Comparison of ENCODE assay signal across 1 cellular context in genomic region chr9:95063300-95063699, GRCh38.
TF ChIP-seq lines count a peak whose summit lies in the region.

No MANE protein-coding gene starts in this region.

TF ChIP-seq in WTC11, 78 proteins besides CTCF, POLR2A, EP300 and RAD21 (continued from another document):
- no peak for TF ChIP-seq PRDM15 (CRISPR knock-in tag; IDR thresholded peaks at IDR 0.05)
- no peak for TF ChIP-seq CBFB (CRISPR knock-in tag; IDR thresholded peaks at IDR 0.05; ENCODE audit: low read depth)
- TF ChIP-seq RORB (CRISPR knock-in tag; IDR thresholded peaks at IDR 0.05): no peak
- no peak for TF ChIP-seq FOXP4 (CRISPR knock-in tag; IDR thresholded peaks at IDR 0.05)
- TF ChIP-seq ZNF671 (CRISPR knock-in tag; IDR thresholded peaks at IDR 0.05): no peak
- TF ChIP-seq FOXK1 (CRISPR knock-in tag; IDR thresholded peaks at IDR 0.05): no peak
- no peak for TF ChIP-seq TP53 (CRISPR knock-in tag; IDR thresholded peaks at IDR 0.05)
- TF ChIP-seq KAT7 (CRISPR knock-in tag; IDR thresholded peaks at IDR 0.05; ENCODE audit: borderline replicate concordance): no peak
- no peak for TF ChIP-seq OVOL2 (CRISPR knock-in tag; IDR thresholded peaks at IDR 0.05; ENCODE audit: borderline replicate concordance)
- no peak for TF ChIP-seq ATF3 (CRISPR knock-in tag; conservative IDR thresholded peaks at IDR 0.05)
- TF ChIP-seq ATF6 (CRISPR knock-in tag; IDR thresholded peaks at IDR 0.05): no peak
- TF ChIP-seq ETV6 (CRISPR knock-in tag; IDR thresholded peaks at IDR 0.05): no peak
- no peak for TF ChIP-seq SMAD4 (CRISPR knock-in tag; IDR thresholded peaks at IDR 0.05)
- TF ChIP-seq ZNF263 (CRISPR knock-in tag; IDR thresholded peaks at IDR 0.05; ENCODE audit: low read depth): no peak
- no peak for TF ChIP-seq NR2C2 (CRISPR knock-in tag; IDR thresholded peaks at IDR 0.05)
- no peak for TF ChIP-seq ESRRA (CRISPR knock-in tag; IDR thresholded peaks at IDR 0.05; ENCODE audit: borderline replicate concordance)
- no peak for TF ChIP-seq GTF2I (CRISPR knock-in tag; conservative IDR thresholded peaks at IDR 0.05)
- no peak for TF ChIP-seq NFATC4 (CRISPR knock-in tag; IDR thresholded peaks at IDR 0.05)
TF ChIP-seq in WTC11: peak in this region for 0.
